ENCODE assay signal across 8 cellular contexts in genomic region chr11:14251754-14252153, GRCh38.
"Had no signal": no experiment of that assay in that cellular context is flagged by ENCODE, and none has a peak within 500 bp of the region (broad histone marks: within the 10 kb centered on the region; RNA-seq: fewer than 3 reads in every experiment).

No MANE protein-coding gene starts in this region.

- DNase-seq: GDM1, GF-D8 had no signal

- H3K4me3 ChIP-seq: GM12878 had no signal

- ATAC-seq: GM12878 had no signal

- FAIRE-seq: G401.6, GM12878, GM12891, GM12892, GM18507, GM19239 had no signal
